In the genomic region with DNA sequence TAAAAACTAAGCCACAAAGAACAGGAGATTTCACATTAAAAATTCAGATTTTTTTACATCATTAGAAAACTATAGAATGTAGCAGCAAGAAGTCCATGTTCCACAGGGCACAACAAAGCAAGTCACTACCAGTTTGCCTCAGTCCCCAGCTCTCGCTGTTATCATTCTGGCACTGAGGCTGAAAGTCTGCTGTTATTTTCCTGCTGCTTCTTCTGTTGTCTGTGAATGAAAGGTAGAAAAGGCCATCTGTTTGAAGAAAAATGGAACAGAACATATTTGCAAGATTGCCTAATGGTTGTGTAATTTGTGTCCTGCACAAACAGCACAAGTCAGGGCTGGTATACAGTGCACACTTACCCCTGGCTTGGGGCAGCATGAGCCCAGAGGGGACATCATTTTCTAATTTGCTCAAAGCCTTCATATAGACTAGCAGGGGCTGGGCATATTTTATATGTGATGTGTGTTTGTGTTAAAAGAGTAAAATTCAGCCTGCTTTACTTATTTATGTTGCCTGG, we compare ENCODE assay signal across 25 cellular contexts.
"Had no signal": no experiment of that assay in that cellular context is flagged by ENCODE, and none has a peak within 500 bp of the region (broad histone marks: within the 10 kb centered on the region; RNA-seq: fewer than 3 reads in every experiment).

No MANE protein-coding gene starts in this region.

- H3K36me3 ChIP-seq: WERI-Rb-1 had no signal

- DNase-seq: activated CD4-positive, alpha-beta memory T cell treated with anti-CD3 and anti-CD28 coated beads, Interleukin-2, amount 10 ng/mL, durations not matched to agents 7 days and 5 days; activated CD4-positive, alpha-beta T cell treated with anti-CD3 and anti-CD28 coated beads for 36 hours; activated CD4-positive, alpha-beta T cell treated with anti-CD3 and anti-CD28 coated beads, Interleukin-2, amount 50 U/mL, for 1 hour; activated gamma-delta T cell; activated naive CD4-positive, alpha-beta T cell treated with anti-CD3 and anti-CD28 coated beads for 36 hours; activated T-cell treated with anti-CD3 and anti-CD28 coated beads for 4 hours; activated T-cell treated with anti-CD3 and anti-CD28 coated beads, Interleukin-2, amount 50 U/mL, for 48 hours; IMR-90; Kasumi-1; KBM-7; NCI-H1417; NCI-H2081; NCI-H345; NCI-H510A treated with DMSO at 0.1 percent for 48 hours; NCI-H69; NK-92 treated with Interleukin-12 subunit alpha and Interleukin-12 subunit beta, amount 100 ng/mL, for 24 hours; OCI-M1; RPMI8226; T-cell; T-helper 2 cell; T1000 had no signal

- H3K36me3 Mint-ChIP-seq: T-cell had no signal

- H3K4me3 Mint-ChIP-seq: activated CD4-positive, alpha-beta memory T cell treated with anti-CD3 and anti-CD28 coated beads, Interleukin-2, amount 10 ng/mL, durations not matched to agents 7 days and 5 days; activated CD4-positive, alpha-beta T cell treated with anti-CD3 and anti-CD28 coated beads for 36 hours; activated naive CD4-positive, alpha-beta T cell treated with anti-CD3 and anti-CD28 coated beads for 36 hours; activated naive CD8-positive, alpha-beta T cell; activated T-helper 17 cell treated with anti-CD3 and anti-CD28 coated beads, Interleukin-2, amount 50 U/mL, for 72 hours; T-cell had no signal

- H3K27ac Mint-ChIP-seq: activated CD4-positive, alpha-beta memory T cell treated with anti-CD3 and anti-CD28 coated beads, Interleukin-2, amount 10 ng/mL, durations not matched to agents 7 days and 5 days; activated CD4-positive, alpha-beta T cell treated with anti-CD3 and anti-CD28 coated beads for 36 hours; activated naive CD4-positive, alpha-beta T cell treated with anti-CD3 and anti-CD28 coated beads for 36 hours; activated naive CD8-positive, alpha-beta T cell; activated T-helper 17 cell treated with anti-CD3 and anti-CD28 coated beads, Interleukin-2, amount 50 U/mL, for 72 hours; T-cell had no signal

- H3K4me1 Mint-ChIP-seq: activated T-helper 17 cell treated with anti-CD3 and anti-CD28 coated beads, Interleukin-2, amount 50 U/mL, for 72 hours; T-cell had no signal

- H3K27ac ChIP-seq: SK-N-MC, WERI-Rb-1 had no signal

- H3K4me3 ChIP-seq: SK-N-MC had no signal
